Comparison of ENCODE assay signal across 6 cellular contexts in the genomic region with DNA sequence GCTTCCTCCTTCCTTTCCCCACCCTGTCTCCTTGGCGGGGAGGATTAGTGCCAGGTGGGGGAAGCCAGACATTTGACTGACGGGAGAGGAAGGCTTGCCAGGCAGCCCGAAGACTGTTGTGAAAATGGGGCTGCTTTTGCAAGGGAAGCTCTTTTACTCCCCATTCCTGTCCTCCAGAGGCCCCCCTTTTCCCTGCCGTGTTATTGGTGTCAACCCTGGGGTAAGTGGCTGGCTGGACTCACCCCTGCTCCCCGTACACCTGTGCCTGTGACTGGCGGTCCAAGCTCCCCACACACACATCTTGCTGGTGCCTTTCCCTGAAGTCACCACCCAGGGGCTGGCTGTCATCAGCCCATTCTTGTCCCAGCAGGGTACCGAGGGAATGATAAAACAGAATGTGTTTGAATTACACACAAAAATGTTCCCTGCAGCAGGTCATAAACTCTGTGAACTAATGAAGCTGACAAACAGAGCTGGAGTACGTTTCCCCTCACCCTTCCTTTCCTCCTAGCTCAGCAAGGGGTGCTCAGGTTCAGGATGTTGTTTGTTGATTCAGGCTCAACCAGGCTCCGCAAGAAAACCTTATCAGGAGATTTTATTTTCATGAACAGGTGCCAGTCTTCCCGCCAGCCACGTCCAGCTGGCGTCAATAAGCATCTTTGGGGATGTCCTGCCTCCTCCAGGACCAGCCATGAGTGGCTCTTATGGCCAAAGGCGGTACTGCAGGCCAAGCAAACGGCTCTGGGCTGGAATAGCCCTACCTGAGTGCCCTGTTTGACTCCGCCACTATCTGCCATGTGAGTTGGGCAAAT. TPM values are rescaled to one million over a fixed set of nuclear protein-coding genes. Genes with fewer than 3 reads are reported as not detected.
DNase-seq lines count a peak whose midpoint lies in the region; ATAC-seq, FAIRE-seq and TF ChIP-seq lines count a peak whose summit lies in the region.

No MANE protein-coding gene starts in this region.

- H3K27me3 ChIP-seq in keratinocyte (ENCODE audit: control insufficient read depth, extremely low read depth, insufficient read depth, low read length), result no peaks in the 10 kb centered on the region

- H3K79me2 ChIP-seq in keratinocyte (ENCODE audit: control insufficient read depth, insufficient read depth, low read length), result no peaks in the 10 kb centered on the region

- TF ChIP-seq CTCF in HFF-Myc (IDR thresholded peaks at IDR 0.05; ENCODE audit: low read depth, low read length, missing control alignments), result peak; percentile 79
- TF ChIP-seq CTCF in keratinocyte (optimal IDR thresholded peaks at IDR 0.05 in 1 of 3, IDR thresholded peaks at IDR 0.05 in 1 of 3, conservative IDR thresholded peaks at IDR 0.05 in 1 of 3; ENCODE audit: extremely low read depth in 1 of 3, insufficient read depth in 2 of 3, low read length in 3 of 3), result peak; percentile 69 to 80 (median 79)

- H3K4me2 ChIP-seq in keratinocyte (ENCODE audit: control insufficient read depth, extremely low read depth, insufficient read depth, low read depth, low read length), result no peak overlapping the region

- DNase-seq in AML-193 (lab: John Stamatoyannopoulos, UW) (peak; percentile 13 to 40), HFF-Myc (ENCODE audit: extremely low read depth, low read depth) (no peak), SW480 (ENCODE audit: low spot score) (peak; percentile 69), keratinocyte (ENCODE audit: low read depth, low spot score) (no peak)

- H2AFZ ChIP-seq in keratinocyte (ENCODE audit: control insufficient read depth, low read length), result no peak overlapping the region

- no peaks in the 10 kb centered on the region for H4K20me1 ChIP-seq in keratinocyte (ENCODE audit: control insufficient read depth, extremely low read depth, insufficient read depth, low read length)

- H3K9ac ChIP-seq in keratinocyte (ENCODE audit: control insufficient read depth, extremely low read depth, insufficient read depth, low read length), result no peak overlapping the region

- no peak overlapping the region for H3K27ac ChIP-seq in keratinocyte (ENCODE audit: control insufficient read depth, insufficient read depth, low read length)

- ATAC-seq in HG02938 (IDR thresholded peaks at IDR 0.05; ENCODE audit: unreplicated experiment) (no peak), GM21367 (IDR thresholded peaks at IDR 0.05; ENCODE audit: unreplicated experiment) (no peak)

- peaks cover 0 to 2% of the 10 kb centered on the region in 2 experiments for H3K36me3 ChIP-seq in keratinocyte (ENCODE audit: control insufficient read depth in 2 of 2, extremely low read depth in 1 of 2, insufficient read depth in 2 of 2, low read length in 2 of 2)

- no peak for FAIRE-seq in keratinocyte (lab: Jason Lieb, UNC)

- no peak overlapping the region for H3K4me3 ChIP-seq in HFF-Myc (replicated peaks; ENCODE audit: low read depth, low read length)
- no peak overlapping the region for H3K4me3 ChIP-seq in keratinocyte (ENCODE audit: control insufficient read depth in 2 of 3, extremely low read depth in 1 of 3, insufficient read depth in 2 of 3, low read depth in 1 of 3, low read length in 3 of 3)

- H3K9me3 ChIP-seq in keratinocyte (ENCODE audit: control insufficient read depth, low read depth, low read length), result no peaks in the 10 kb centered on the region

- no peaks in the 10 kb centered on the region for H3K4me1 ChIP-seq in keratinocyte (ENCODE audit: control insufficient read depth, extremely low read depth, insufficient read depth, low read length)

- H3K9me1 ChIP-seq in keratinocyte (ENCODE audit: control insufficient read depth, extremely low read depth, insufficient read depth, low read length), result no peaks in the 10 kb centered on the region

- dilution Hi-C loops in keratinocyte (cut with MboI; ENCODE audit: extremely low pct_ligation_motif_present, low sequenced_read_pairs), result no loop called here

RNA-seq across cellular contexts. Expression of a gene that starts 4.3 kb away (rescaled TPM):
- polyA plus RNA-seq in keratinocyte, result 3.2 to 6.0 TPM (median 4.2 TPM) in 3 replicates
- polyA plus RNA-seq in keratinocyte (2011; ENCODE audit: low read depth), result 1.8 TPM
- polyA plus RNA-seq in keratinocyte (2011; cell fraction: cytosol; rRNA removed), result 3.5 and 4.7 TPM in 2 replicates
- 8.7 and 10.6 TPM in 2 replicates for polyA plus RNA-seq in keratinocyte (2011; cell fraction: nucleus; rRNA removed)
- 5.9 and 6.3 TPM in 2 replicates for polyA plus RNA-seq in keratinocyte (2012; ENCODE audit: low replicate concordance)
- 3.4 to 5.4 TPM (median 3.5 TPM) in 3 replicates for polyA minus RNA-seq in keratinocyte
- 4.0 TPM for polyA minus RNA-seq in keratinocyte (2011; cell fraction: cytosol; rRNA and poly(A)+ RNA removed)
- polyA minus RNA-seq in keratinocyte (2011; cell fraction: nucleus; rRNA and poly(A)+ RNA removed), result 4.2 and 5.9 TPM in 2 replicates

RNA-seq across cellular contexts. Expression of a gene that starts 17.7 kb away (rescaled TPM):
- 3.5 to 5.4 TPM (median 4.0 TPM) in 3 replicates for polyA plus RNA-seq in keratinocyte
- 0.45 TPM for polyA plus RNA-seq in keratinocyte (2011; ENCODE audit: low read depth)
- 2.6 and 5.7 TPM in 2 replicates for polyA plus RNA-seq in keratinocyte (2011; cell fraction: cytosol; rRNA removed)
- 16.1 and 26.3 TPM in 2 replicates for polyA plus RNA-seq in keratinocyte (2011; cell fraction: nucleus; rRNA removed)
- 3.6 and 4.8 TPM in 2 replicates for polyA plus RNA-seq in keratinocyte (2012; ENCODE audit: low replicate concordance)
- 4.4 to 7.2 TPM (median 7.0 TPM) in 3 replicates for polyA minus RNA-seq in keratinocyte
- 7.5 TPM for polyA minus RNA-seq in keratinocyte (2011; cell fraction: cytosol; rRNA and poly(A)+ RNA removed)
- 9.1 and 9.6 TPM in 2 replicates for polyA minus RNA-seq in keratinocyte (2011; cell fraction: nucleus; rRNA and poly(A)+ RNA removed)

RNA-seq across cellular contexts. Expression of a gene that starts 26.1 kb away (rescaled TPM):
- polyA plus RNA-seq in keratinocyte, result 29.9 to 38.1 TPM (median 38.0 TPM) in 3 replicates
- polyA plus RNA-seq in keratinocyte (2011; ENCODE audit: low read depth), result 22.2 TPM
- 15.2 and 35.4 TPM in 2 replicates for polyA plus RNA-seq in keratinocyte (2011; cell fraction: cytosol; rRNA removed)
- 32.0 and 44.4 TPM in 2 replicates for polyA plus RNA-seq in keratinocyte (2011; cell fraction: nucleus; rRNA removed)
- polyA plus RNA-seq in keratinocyte (2012; ENCODE audit: low replicate concordance), result 28.7 and 54.4 TPM in 2 replicates
- polyA minus RNA-seq in keratinocyte, result 9.4 to 21.4 TPM (median 10.0 TPM) in 3 replicates
- polyA minus RNA-seq in keratinocyte (2011; cell fraction: cytosol; rRNA and poly(A)+ RNA removed), result 16.1 TPM
- 8.1 and 9.2 TPM in 2 replicates for polyA minus RNA-seq in keratinocyte (2011; cell fraction: nucleus; rRNA and poly(A)+ RNA removed)

RNA-seq across cellular contexts. Expression of a gene that starts 48.8 kb away (rescaled TPM):
- polyA plus RNA-seq in keratinocyte, result 67.5 to 452 TPM (median 142 TPM) in 3 replicates
- 130 TPM for polyA plus RNA-seq in keratinocyte (2011; ENCODE audit: low read depth)
- polyA plus RNA-seq in keratinocyte (2011; cell fraction: cytosol; rRNA removed), result 236 and 338 TPM in 2 replicates
- 135 and 172 TPM in 2 replicates for polyA plus RNA-seq in keratinocyte (2011; cell fraction: nucleus; rRNA removed)
- polyA plus RNA-seq in keratinocyte (2012; ENCODE audit: low replicate concordance), result 339 and 621 TPM in 2 replicates
- 48.8 to 71.8 TPM (median 51.3 TPM) in 3 replicates for polyA minus RNA-seq in keratinocyte
- 395 TPM for polyA minus RNA-seq in keratinocyte (2011; cell fraction: cytosol; rRNA and poly(A)+ RNA removed)
- polyA minus RNA-seq in keratinocyte (2011; cell fraction: nucleus; rRNA and poly(A)+ RNA removed), result 49.7 and 67.1 TPM in 2 replicates

RNA-seq across cellular contexts. Expression of a gene that starts 58.5 kb away (rescaled TPM):
- polyA plus RNA-seq in keratinocyte, result 20.7 to 22.8 TPM (median 21.2 TPM) in 3 replicates
- polyA plus RNA-seq in keratinocyte (2011; ENCODE audit: low read depth), result 15.9 TPM
- polyA plus RNA-seq in keratinocyte (2011; cell fraction: cytosol; rRNA removed), result 18.1 and 21.4 TPM in 2 replicates
- 23.4 and 23.9 TPM in 2 replicates for polyA plus RNA-seq in keratinocyte (2011; cell fraction: nucleus; rRNA removed)
- polyA plus RNA-seq in keratinocyte (2012; ENCODE audit: low replicate concordance), result 11.6 and 14.1 TPM in 2 replicates
- 14.8 to 18.9 TPM (median 16.1 TPM) in 3 replicates for polyA minus RNA-seq in keratinocyte
- 10.0 TPM for polyA minus RNA-seq in keratinocyte (2011; cell fraction: cytosol; rRNA and poly(A)+ RNA removed)
- polyA minus RNA-seq in keratinocyte (2011; cell fraction: nucleus; rRNA and poly(A)+ RNA removed), result 8.2 and 12.1 TPM in 2 replicates

Comparison
In these comparisons a context has a peak if more than half of its experiments do, and no peak if none do; other contexts are left out.
1. DNase-seq: peak in AML-193 (2 of 2) and SW480 (single experiment); none in HFF-Myc (single experiment) and keratinocyte (single experiment).